ENCODE assay signal across 22 cellular contexts in the genomic region with DNA sequence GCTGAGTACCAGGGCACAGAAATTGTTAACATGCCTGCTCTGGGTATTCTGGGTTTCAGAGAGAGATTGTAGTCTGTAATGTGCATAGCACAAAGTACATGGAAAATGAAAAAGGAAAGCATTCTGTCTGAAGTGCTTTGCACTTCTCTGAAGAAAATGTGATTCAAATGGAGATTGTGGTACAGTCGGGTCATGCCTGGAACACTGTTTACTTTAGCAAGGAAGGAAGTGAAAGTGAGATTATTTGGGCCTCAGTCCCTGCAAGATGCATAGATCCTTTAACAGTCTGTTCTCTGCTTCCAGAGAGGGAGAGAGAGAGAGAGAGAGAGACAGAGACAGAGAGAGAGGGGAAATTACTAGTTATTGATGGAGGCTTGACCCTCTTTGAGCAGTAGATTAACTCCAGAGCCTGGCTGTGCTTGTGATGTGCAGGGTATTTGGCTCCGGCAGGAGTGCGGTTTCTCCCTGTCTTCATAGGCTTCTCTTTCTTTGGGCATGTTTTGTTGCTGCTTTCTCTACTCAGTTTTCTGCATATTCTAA. TPM values are rescaled to one million over a fixed set of nuclear protein-coding genes. Genes with fewer than 3 reads are reported as not detected.
DNase-seq lines count a peak whose midpoint lies in the region; ATAC-seq and TF ChIP-seq lines count a peak whose summit lies in the region.
"Had no signal": no experiment of that assay in that cellular context is flagged by ENCODE, and none has a peak within 500 bp of the region (broad histone marks: within the 10 kb centered on the region; RNA-seq: fewer than 3 reads in every experiment).

No MANE protein-coding gene starts in this region.

- WGBS in esophagus muscularis mucosa = 59% methylated on average over 3 of the region's 3 CpGs

- no peaks in the 10 kb centered on the region for H3K9me3 ChIP-seq in esophagus muscularis mucosa
- H3K9me3 ChIP-seq: adrenal gland; BLaER1 treated with 17β-estradiol and CSF1 and Interleukin-3, amounts not matched to agents 10 nM and 100 nM; left lung; tibial nerve had no signal

- H3K4me3 ChIP-seq in esophagus muscularis mucosa = no peak overlapping the region
- H3K4me3 ChIP-seq: adrenal gland; BLaER1 treated with 17β-estradiol and CSF1 and Interleukin-3, amounts not matched to agents 10 nM and 100 nM; K562; left lung; tibial nerve had no signal

- intact Hi-C loops in esophagus muscularis mucosa (cut with DNase I) = no loop called here

- H3K4me1 ChIP-seq in esophagus muscularis mucosa (peaks cover 24 to 31% (median 29%) of the 10 kb centered on the region in 4 donors), foreskin keratinocyte (no peaks in the 10 kb centered on the region)

- TF ChIP-seq CTCF in esophagus muscularis mucosa (IDR thresholded peaks at IDR 0.05) = no peak
- no peak for TF ChIP-seq CTCF in foreskin keratinocyte (conservative IDR thresholded peaks at IDR 0.05)
- no peak for TF ChIP-seq CTCF in RWPE1 (conservative IDR thresholded peaks at IDR 0.05; ENCODE audit: low read depth)

- ATAC-seq in GM18868 (IDR thresholded peaks at IDR 0.05; ENCODE audit: unreplicated experiment) (peak; percentile 53), GM21717 (IDR thresholded peaks at IDR 0.05; ENCODE audit: unreplicated experiment) (peak; percentile 75), HG03457 (IDR thresholded peaks at IDR 0.05; ENCODE audit: unreplicated experiment) (peak; percentile 49), foreskin keratinocyte (no peak)
- ATAC-seq: activated CD8-positive, alpha-beta T cell treated with anti-CD3 and anti-CD28 coated beads for 36 hours; activated T-helper 17 cell treated with anti-CD3 and anti-CD28 coated beads, Interleukin-2, amount 50 U/mL, for 72 hours; K562; left lung; Panc1; stimulated activated effector memory CD8-positive, alpha-beta T cell treated with anti-CD3 and anti-CD28 coated beads, Interleukin-12 subunit alpha, Interleukin-12 subunit beta, amount 100 ng/mL, for 72 hours had no signal

- TF ChIP-seq EP300 in esophagus muscularis mucosa (IDR thresholded peaks at IDR 0.05) = no peak

- DNase-seq in esophagus muscularis mucosa (ENCODE audit: extremely low spot score) (peak; percentile 21), NCI-H1436 treated with DMSO at 0.1 percent for 48 hours (lab: John Stamatoyannopoulos, UW) (no peak), foreskin keratinocyte (no peak), RWPE1 (ENCODE audit: low spot score) (no peak)
- DNase-seq: activated CD8-positive, alpha-beta T cell treated with anti-CD3 and anti-CD28 coated beads for 36 hours; adrenal gland; central memory CD4-positive, alpha-beta T cell; DMS153; left lung; NCI-H1694; small intestine had no signal

- H3K27ac ChIP-seq in esophagus muscularis mucosa (replicated peaks in 1 of 4) = no peak overlapping the region
- no peak overlapping the region for H3K27ac ChIP-seq in foreskin keratinocyte
- H3K27ac ChIP-seq in RWPE1 = no peak overlapping the region
- H3K27ac ChIP-seq: adrenal gland; BLaER1 treated with 17β-estradiol and CSF1 and Interleukin-3, amounts not matched to agents 10 nM and 100 nM; HL-60; left lung; tibial nerve had no signal

- no peaks in the 10 kb centered on the region for H3K36me3 ChIP-seq in esophagus muscularis mucosa
- H3K36me3 ChIP-seq: adrenal gland; BLaER1 treated with 17β-estradiol and CSF1 and Interleukin-3, amounts not matched to agents 10 nM and 100 nM; left lung; tibial nerve had no signal

- POLR2A ChIA-PET in RWPE1 (lab: Yijun Ruan, JAX; ENCODE audit: low non-redundant PET) = no interaction called here

- TF ChIP-seq POLR2A in esophagus muscularis mucosa (IDR thresholded peaks at IDR 0.05; ENCODE audit: low read depth) = no peak

- peaks cover 0 to 42% (median 12%) of the 10 kb centered on the region in 4 donors for H3K27me3 ChIP-seq in esophagus muscularis mucosa
- peaks cover 53% of the 10 kb centered on the region for H3K27me3 ChIP-seq in foreskin keratinocyte

- CTCF ChIA-PET in RWPE1 (lab: Yijun Ruan, JAX) = no interaction called here

RNA-seq across cellular contexts. Expression of a gene that starts 5.4 kb away (rescaled TPM):
- total RNA-seq in esophagus muscularis mucosa = under 1 TPM in 3 of 4 donors, not detected in 1; under 0.01 to 0.17 (median 0.06) TPM
- total RNA-seq in foreskin keratinocyte = not detected in 2 replicates
- not detected in 2 replicates for polyA plus RNA-seq in foreskin keratinocyte
- total RNA-seq: activated CD8-positive, alpha-beta T cell treated with anti-CD3 and anti-CD28 coated beads for 36 hours; activated T-helper 17 cell treated with anti-CD3 and anti-CD28 coated beads, Interleukin-2, amount 50 U/mL, for 72 hours; K562; osteocyte had no signal
- polyA plus RNA-seq: K562 had no signal
